9 cellular contexts compared by ENCODE assay signal in genomic region chr11:65504671-65505433, GRCh38. TPM values are rescaled to one million over a fixed set of nuclear protein-coding genes. Genes with fewer than 3 reads are reported as not detected.
DNase-seq lines count a peak whose midpoint lies in the region; ATAC-seq, FAIRE-seq and TF ChIP-seq lines count a peak whose summit lies in the region.
"Had no signal": no experiment of that assay in that cellular context is flagged by ENCODE, and none has a peak within 500 bp of the region (broad histone marks: within the 10 kb centered on the region; RNA-seq: fewer than 3 reads in every experiment).

No MANE protein-coding gene starts in this region.

- H3K4me3 ChIP-seq in heart left ventricle (peak overlapping the region; percentile 70 to 90 (median 81)), astrocyte (ENCODE audit: insufficient read depth, low read depth, low read length) (peak overlapping the region; percentile 100), liver (ENCODE audit: low read depth in 1 of 3, low read length in 3 of 3) (peak overlapping the region in 2 of 3 donors; percentile 67 to 85), upper lobe of right lung (peak overlapping the region; percentile 79)

- WGBS in heart left ventricle, 4 donors, result 4 to 7% (median 5%) methylated on average over 7 of the region's 7 CpGs
- 36% methylated on average over 7 of the region's 7 CpGs for WGBS in liver

- H3K4me1 Mint-ChIP-seq in astrocyte (ENCODE audit: low read depth, unreplicated experiment), result no peaks in the 10 kb centered on the region

- peaks cover 0 to 48% (median 24%) of the 10 kb centered on the region in 12 donors for H3K4me1 ChIP-seq in heart left ventricle
- H3K4me1 ChIP-seq in astrocyte (ENCODE audit: insufficient read depth, low read length), result no peaks in the 10 kb centered on the region
- peaks cover 0 to 41% (median 21%) of the 10 kb centered on the region in 4 donors for H3K4me1 ChIP-seq in liver (ENCODE audit: control insufficient read depth in 4 of 4, insufficient read depth in 4 of 4, low read length in 3 of 4)
- H3K4me1 ChIP-seq in upper lobe of right lung, result peaks cover 32% of the 10 kb centered on the region

- peaks cover 73% of the 10 kb centered on the region for H3K79me2 ChIP-seq in astrocyte (ENCODE audit: insufficient read depth, low read length)

- TF ChIP-seq POLR2A in heart left ventricle (IDR thresholded peaks at IDR 0.05), result peak in 1 of 2 donors; percentile 41

- H3K9me3 ChIP-seq in heart left ventricle (no peaks in the 10 kb centered on the region), astrocyte (ENCODE audit: insufficient read depth, low read depth, low read length) (no peaks in the 10 kb centered on the region), liver (ENCODE audit: control insufficient read depth in 4 of 4, low read length in 3 of 4) (no peaks in the 10 kb centered on the region), upper lobe of right lung (no peaks in the 10 kb centered on the region)

- peak overlapping the region; percentile 84 for H3K4me2 ChIP-seq in astrocyte (ENCODE audit: low read length)

- TF ChIP-seq CTCF in heart left ventricle (IDR thresholded peaks at IDR 0.05), result no peak
- no peak for TF ChIP-seq CTCF in astrocyte (IDR thresholded peaks at IDR 0.05; ENCODE audit: insufficient read depth, low read depth, low read length)
- no peak for TF ChIP-seq CTCF in liver (IDR thresholded peaks at IDR 0.05; ENCODE audit: low read depth, low read length, missing input control)
- TF ChIP-seq CTCF in upper lobe of right lung (IDR thresholded peaks at IDR 0.05), result no peak

- H2AFZ ChIP-seq in astrocyte (ENCODE audit: low read depth, low read length), result no peak overlapping the region

- H3K9ac ChIP-seq in astrocyte (ENCODE audit: low read length), result peak overlapping the region; percentile 100
- peak overlapping the region; percentile 100 for H3K9ac ChIP-seq in liver (ENCODE audit: low read depth in 1 of 2, low read length in 2 of 2)

- DNase-seq in heart left ventricle, result peak in 1 of 5 donors; percentile 18
- no peak for DNase-seq in left ventricle myocardium superior
- peak; percentile 16 for DNase-seq in astrocyte (ENCODE audit: low read depth)
- no peak for DNase-seq in upper lobe of right lung
- DNase-seq in activated T-cell treated with anti-CD3 and anti-CD28 coated beads for 4 hours, result no peak

- H3K9me3 Mint-ChIP-seq in astrocyte (ENCODE audit: unreplicated experiment), result peaks cover 2% of the 10 kb centered on the region

- no peak overlapping the region for H3K4me3 Mint-ChIP-seq in astrocyte (ENCODE audit: unreplicated experiment)

- H3K36me3 Mint-ChIP-seq in astrocyte (ENCODE audit: low read depth, unreplicated experiment), result peaks cover 28% of the 10 kb centered on the region

- H3K27me3 ChIP-seq in heart left ventricle, result no peaks in the 10 kb centered on the region
- H3K27me3 ChIP-seq in astrocyte (ENCODE audit: insufficient read depth, low read length), result no peaks in the 10 kb centered on the region
- H3K27me3 ChIP-seq in liver (ENCODE audit: control insufficient read depth in 4 of 4, insufficient read depth in 4 of 4, low read length in 3 of 4), result no peaks in the 10 kb centered on the region
- H3K27me3 ChIP-seq in upper lobe of right lung, result no peaks in the 10 kb centered on the region

- H3K27me3 Mint-ChIP-seq in astrocyte (ENCODE audit: low read depth, unreplicated experiment), result no peaks in the 10 kb centered on the region

- peaks cover 75% of the 10 kb centered on the region for H4K20me1 ChIP-seq in astrocyte (ENCODE audit: insufficient read depth, low read length)

- FAIRE-seq in astrocyte (lab: Jason Lieb, UNC), result no peak
- FAIRE-seq: GM18507 had no signal

- intact Hi-C loops in heart left ventricle (cut with DNase I), result loop anchor here in 5 of 10 donors (5.0 kb wide), 2 partner anchors 33 to 88 kb away; no protein-coding TSS in a partner anchor
- intact Hi-C loops in left ventricle myocardium superior (cut with micrococcal nuclease), result loop anchor here (5.0 kb wide), 1 partner anchor 78 kb away; no protein-coding TSS in a partner anchor
- intact Hi-C loops in upper lobe of right lung (cut with DNase I), result loop anchor here (5.0 kb wide), 2 partner anchors 33 to 78 kb away; no protein-coding TSS in a partner anchor

- H3K27ac ChIP-seq in heart left ventricle (peak overlapping the region; percentile 5 to 100 (median 98)), astrocyte (ENCODE audit: low read depth, low read length) (peak overlapping the region; percentile 96), liver (ENCODE audit: low read depth in 1 of 2, low read length in 2 of 2) (peak overlapping the region; percentile 94 to 100), upper lobe of right lung (peak overlapping the region; percentile 100)

- H3K27ac Mint-ChIP-seq in astrocyte (ENCODE audit: unreplicated experiment), result peak overlapping the region; percentile 93

- H3K36me3 ChIP-seq in heart left ventricle (peaks cover 15 to 69% (median 58%) of the 10 kb centered on the region in 9 donors), astrocyte (ENCODE audit: insufficient read depth, low read length) (peaks cover 62% of the 10 kb centered on the region), liver (ENCODE audit: control insufficient read depth in 4 of 4, insufficient read depth in 3 of 4, low read depth in 1 of 4, low read length in 3 of 4) (peaks cover 8 to 48% (median 25%) of the 10 kb centered on the region in 4 donors), upper lobe of right lung (peaks cover 58% of the 10 kb centered on the region)

- ATAC-seq in heart left ventricle (no peak), left ventricle myocardium superior (no peak), upper lobe of right lung (no peak), GM21619 (IDR thresholded peaks at IDR 0.05; ENCODE audit: unreplicated experiment) (no peak), GM21360 (IDR thresholded peaks at IDR 0.05; ENCODE audit: unreplicated experiment) (no peak)

- no peak for TF ChIP-seq RAD21 in liver (IDR thresholded peaks at IDR 0.05)

TF ChIP-seq in liver, 16 proteins besides CTCF, POLR2A, EP300 and RAD21 (continues in another document):
- TF ChIP-seq REST (IDR thresholded peaks at IDR 0.05) (no peak), TAF1 (conservative IDR thresholded peaks at IDR 0.05) (peak; percentile 11), FOXA2 (IDR thresholded peaks at IDR 0.05) (no peak), EGR1 (IDR thresholded peaks at IDR 0.05; ENCODE audit: low read depth in 2 of 2) (no peak), ATF3 (IDR thresholded peaks at IDR 0.05) (no peak)

RNA-seq across cellular contexts. Expression of gene MALAT1, which starts 6.0 kb away (rescaled TPM):
- total RNA-seq in heart left ventricle (1,000 to 10,000 TPM; 1,047 to 9,662 (median 6,606) TPM), left ventricle myocardium superior (7,191 TPM), astrocyte (7,772 and 8,991 TPM in 2 replicates), liver (1,000 to 10,000 TPM; 3,688 to 8,306 TPM), upper lobe of right lung (11,917 TPM)
- polyA plus RNA-seq in heart left ventricle (1,000 to 10,000 TPM; 1,168 to 4,497 TPM), liver (1,000 to 10,000 TPM in 1 of 2 donors, 10 to 100 TPM in 1; 11.9 to 3,868 TPM)

RNA-seq across cellular contexts. Expression of gene SCYL1, which starts 20.0 kb away (rescaled TPM):
- 100 to 1,000 TPM in 1 of 9 donors, 10 to 100 TPM in 8; 51.6 to 135 (median 62.2) TPM for total RNA-seq in heart left ventricle
- 10 to 100 TPM; 86.6 to 90.2 TPM for polyA plus RNA-seq in heart left ventricle
- 60.4 TPM for total RNA-seq in left ventricle myocardium superior
- 106 and 128 TPM in 2 replicates for total RNA-seq in astrocyte
- total RNA-seq in liver, result 10 to 100 TPM; 33.7 to 59.5 TPM
- 10 to 100 TPM; 45.6 to 62.0 TPM for polyA plus RNA-seq in liver
- total RNA-seq in upper lobe of right lung, result 74.4 TPM

RNA-seq across cellular contexts. Expression of gene LTBP3, which starts 53.3 kb away (rescaled TPM):
- 100 to 1,000 TPM in 1 of 9 donors, 10 to 100 TPM in 8; 51.4 to 125 (median 88.9) TPM for total RNA-seq in heart left ventricle
- polyA plus RNA-seq in heart left ventricle, result 10 to 100 TPM; 26.3 to 36.3 TPM
- total RNA-seq in left ventricle myocardium superior, result 77.5 TPM
- 33.2 and 36.5 TPM in 2 replicates for total RNA-seq in astrocyte
- total RNA-seq in liver, result 10 to 100 TPM; 16.0 to 17.9 TPM
- 10 to 100 TPM in 1 of 2 donors, 1 to 10 TPM in 1; 8.8 to 46.2 TPM for polyA plus RNA-seq in liver
- total RNA-seq in upper lobe of right lung, result 128 TPM
